11 cellular contexts compared by ENCODE assay signal in the genomic region with DNA sequence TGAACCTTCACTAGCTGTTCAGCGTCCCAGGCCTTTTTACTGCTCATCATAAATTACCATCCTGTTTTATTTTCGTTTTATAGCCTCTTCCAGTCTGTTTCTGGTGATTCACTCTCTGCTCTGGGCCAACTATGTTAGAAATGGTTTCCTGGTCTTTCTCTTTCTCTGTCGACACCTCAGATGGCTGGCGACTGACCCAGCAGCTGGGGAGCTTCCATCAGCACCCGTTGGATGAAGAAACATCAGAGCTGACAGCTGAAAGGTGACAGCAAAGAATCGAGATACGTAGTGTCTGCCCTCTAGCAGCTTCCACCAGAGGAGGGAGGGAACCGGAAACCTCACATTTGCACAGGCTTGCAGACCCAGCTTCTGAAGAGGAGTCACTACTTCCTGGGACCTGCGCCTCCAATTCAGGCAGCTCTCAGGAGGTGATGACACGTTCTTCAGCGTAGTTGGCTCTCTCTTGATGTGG.
A peak's percentile ranks its signal among the peaks of the same experiment; 100 is the strongest.
DNase-seq lines count a peak whose midpoint lies in the region; ATAC-seq and TF ChIP-seq lines count a peak whose summit lies in the region.
"Had no signal": no experiment of that assay in that cellular context is flagged by ENCODE, and none has a peak within 500 bp of the region (broad histone marks: within the 10 kb centered on the region; RNA-seq: fewer than 3 reads in every experiment).

No MANE protein-coding gene starts in this region.

- peak; percentile 87 for ATAC-seq in activated CD4-positive, alpha-beta T cell treated with anti-CD3 and anti-CD28 coated beads for 36 hours
- peak; percentile 90 for ATAC-seq in Right ventricle myocardium inferior
- ATAC-seq in GM18519 (IDR thresholded peaks at IDR 0.05; ENCODE audit: low FRiP score, unreplicated experiment) = no peak

- H3K36me3 ChIP-seq in smooth muscle cell (ENCODE audit: low read depth) = no peaks in the 10 kb centered on the region

- intact Hi-C loops in activated CD4-positive, alpha-beta T cell treated with anti-CD3 and anti-CD28 coated beads for 36 hours (cut with DNase I, micrococcal nuclease) = no loop called here
- intact Hi-C loops in activated CD4-positive, alpha-beta memory T cell treated with anti-CD3 and anti-CD28 coated beads for 36 hours (cut with micrococcal nuclease) = no loop called here
- intact Hi-C loops in Right ventricle myocardium inferior (cut with DNase I) = loop anchor here (2.0 to 10.0 kb wide), 3 partner anchors 58 to 258 kb away; a partner anchor contains a TSS

- no peaks in the 10 kb centered on the region for H4K20me1 ChIP-seq in smooth muscle cell (ENCODE audit: low read depth)

- no peaks in the 10 kb centered on the region for H3K27me3 Mint-ChIP-seq in activated CD4-positive, alpha-beta T cell treated with anti-CD3 and anti-CD28 coated beads for 36 hours
- H3K27me3 Mint-ChIP-seq in activated CD4-positive, alpha-beta memory T cell treated with anti-CD3 and anti-CD28 coated beads for 36 hours = no peaks in the 10 kb centered on the region

- CTCF ChIA-PET in activated CD4-positive, alpha-beta T cell treated with anti-CD3 and anti-CD28 coated beads for 36 hours (lab: Charles Lee) = interaction anchor here (0.7 to 0.8 kb wide), 2 partner anchors 28 to 905 kb away, joined by 3 read pairs; a partner anchor contains a TSS
- CTCF ChIA-PET in activated CD4-positive, alpha-beta memory T cell treated with anti-CD3 and anti-CD28 coated beads for 36 hours (lab: Charles Lee) = no interaction called here

- H3K9ac ChIP-seq in smooth muscle cell (ENCODE audit: low read depth) = no peak overlapping the region

- no peak overlapping the region for H3K4me3 ChIP-seq in smooth muscle cell

- no peaks in the 10 kb centered on the region for H3K4me1 ChIP-seq in smooth muscle cell (ENCODE audit: low read depth)

- H3K27ac Mint-ChIP-seq in activated CD4-positive, alpha-beta T cell treated with anti-CD3 and anti-CD28 coated beads for 36 hours = peak overlapping the region; percentile 25
- H3K27ac Mint-ChIP-seq in activated CD4-positive, alpha-beta memory T cell treated with anti-CD3 and anti-CD28 coated beads for 36 hours = peak overlapping the region; percentile 31
- H3K27ac Mint-ChIP-seq: activated T-helper 2 cell treated with anti-CD3 and anti-CD28 coated beads, Interferon-gamma antibody, Interleukin-2, Interleukin-4, amounts not matched to agents 10 μg/mL and 5 μg/mL and 100 μg/mL, durations not matched to agents 14 hours and 24 hours and 36 hours had no signal

- 13% methylated on average over 11 of the region's 11 CpGs for WGBS in smooth muscle cell (ENCODE audit: low lambda C conversion rate)

- peaks cover 8% of the 10 kb centered on the region for H3F3A ChIP-seq in smooth muscle cell (ENCODE audit: low read depth)

- H3K4me2 ChIP-seq in smooth muscle cell = peak overlapping the region; percentile 54

- TF ChIP-seq CTCF in smooth muscle cell (IDR thresholded peaks at IDR 0.05; ENCODE audit: borderline replicate concordance, insufficient read depth, poor library complexity, severe bottlenecking) (no peak), GM10266 (IDR thresholded peaks at IDR 0.05; ENCODE audit: control insufficient read depth, insufficient read depth, low read depth, missing control alignments) (no peak)

- H3K36me3 Mint-ChIP-seq in activated CD4-positive, alpha-beta T cell treated with anti-CD3 and anti-CD28 coated beads for 36 hours (ENCODE audit: low read depth) = no peaks in the 10 kb centered on the region
- H3K36me3 Mint-ChIP-seq in activated CD4-positive, alpha-beta memory T cell treated with anti-CD3 and anti-CD28 coated beads for 36 hours = no peaks in the 10 kb centered on the region

- H3K9me3 Mint-ChIP-seq in activated CD4-positive, alpha-beta T cell treated with anti-CD3 and anti-CD28 coated beads for 36 hours (ENCODE audit: low read depth) = no peaks in the 10 kb centered on the region
- H3K9me3 Mint-ChIP-seq in activated CD4-positive, alpha-beta memory T cell treated with anti-CD3 and anti-CD28 coated beads for 36 hours = no peaks in the 10 kb centered on the region
- H3K9me3 Mint-ChIP-seq: activated T-helper 2 cell treated with anti-CD3 and anti-CD28 coated beads, Interferon-gamma antibody, Interleukin-2, Interleukin-4, amounts not matched to agents 10 μg/mL and 5 μg/mL and 100 μg/mL, durations not matched to agents 14 hours and 24 hours and 36 hours; immature natural killer cell had no signal

- H3K4me3 Mint-ChIP-seq in activated CD4-positive, alpha-beta T cell treated with anti-CD3 and anti-CD28 coated beads for 36 hours = no peak overlapping the region
- no peak overlapping the region for H3K4me3 Mint-ChIP-seq in activated CD4-positive, alpha-beta memory T cell treated with anti-CD3 and anti-CD28 coated beads for 36 hours

- peak; percentile 47 for DNase-seq in activated CD4-positive, alpha-beta T cell treated with anti-CD3 and anti-CD28 coated beads for 36 hours
- no peak for DNase-seq in activated CD4-positive, alpha-beta T cell treated with anti-CD3 and anti-CD28 coated beads, Interleukin-2, amount 50 U/mL, for 1 hour
- peak; percentile 59 for DNase-seq in activated CD4-positive, alpha-beta memory T cell treated with anti-CD3 and anti-CD28 coated beads for 36 hours
- DNase-seq in Right ventricle myocardium inferior (ENCODE audit: missing footprints) (no peak), smooth muscle cell (lab: John Stamatoyannopoulos, UW; ENCODE audit: unreplicated experiment) (peak; percentile 27), hypothalamus (lab: John Stamatoyannopoulos, UW) (no peak), GM10266 (ENCODE audit: extremely low spot score) (no peak)
- DNase-seq: OCI-M1 had no signal

- H2AFZ ChIP-seq in smooth muscle cell (ENCODE audit: low read depth) = no peak overlapping the region

- POLR2A ChIA-PET in activated CD4-positive, alpha-beta T cell treated with anti-CD3 and anti-CD28 coated beads for 36 hours (lab: Charles Lee) = no interaction called here
- POLR2A ChIA-PET in activated CD4-positive, alpha-beta memory T cell treated with anti-CD3 and anti-CD28 coated beads for 36 hours (lab: Charles Lee) = no interaction called here

- H3K4me1 Mint-ChIP-seq in activated CD4-positive, alpha-beta T cell treated with anti-CD3 and anti-CD28 coated beads for 36 hours = peaks cover 11% of the 10 kb centered on the region
- H3K4me1 Mint-ChIP-seq in activated CD4-positive, alpha-beta memory T cell treated with anti-CD3 and anti-CD28 coated beads for 36 hours (ENCODE audit: low read depth) = peaks cover 10% of the 10 kb centered on the region
- H3K4me1 Mint-ChIP-seq: immature natural killer cell had no signal

- peaks cover 46% of the 10 kb centered on the region for H3K27me3 ChIP-seq in smooth muscle cell (ENCODE audit: low read depth)

- no peaks in the 10 kb centered on the region for H3K79me2 ChIP-seq in smooth muscle cell (ENCODE audit: low read depth)

- H3K27ac ChIP-seq in smooth muscle cell (ENCODE audit: low read depth) = no peak overlapping the region

- H3K9me3 ChIP-seq in smooth muscle cell (replicated peaks; ENCODE audit: low read depth) = no peaks in the 10 kb centered on the region

Comparison
In these comparisons a context has a peak if more than half of its experiments do, and no peak if none do; other contexts are left out.
1. DNase-seq: peak in activated CD4-positive, alpha-beta T cell treated with anti-CD3 and anti-CD28 coated beads for 36 hours (single experiment), activated CD4-positive, alpha-beta memory T cell treated with anti-CD3 and anti-CD28 coated beads for 36 hours (single experiment) and smooth muscle cell (single experiment); none in activated CD4-positive, alpha-beta T cell treated with anti-CD3 and anti-CD28 coated beads, Interleukin-2, amount 50 U/mL, for 1 hour (single experiment), Right ventricle myocardium inferior (single experiment), hypothalamus (0 of 51) and GM10266 (single experiment).